ENCODE assay signal across 1 cellular context in genomic region chr12:108753969-108754368, GRCh38.
TF ChIP-seq lines count a peak whose summit lies in the region.

No MANE protein-coding gene starts in this region.

TF ChIP-seq in HepG2, 621 proteins besides CTCF, POLR2A, EP300 and RAD21 (continued from another document):
- TF ChIP-seq, protein P1, sequence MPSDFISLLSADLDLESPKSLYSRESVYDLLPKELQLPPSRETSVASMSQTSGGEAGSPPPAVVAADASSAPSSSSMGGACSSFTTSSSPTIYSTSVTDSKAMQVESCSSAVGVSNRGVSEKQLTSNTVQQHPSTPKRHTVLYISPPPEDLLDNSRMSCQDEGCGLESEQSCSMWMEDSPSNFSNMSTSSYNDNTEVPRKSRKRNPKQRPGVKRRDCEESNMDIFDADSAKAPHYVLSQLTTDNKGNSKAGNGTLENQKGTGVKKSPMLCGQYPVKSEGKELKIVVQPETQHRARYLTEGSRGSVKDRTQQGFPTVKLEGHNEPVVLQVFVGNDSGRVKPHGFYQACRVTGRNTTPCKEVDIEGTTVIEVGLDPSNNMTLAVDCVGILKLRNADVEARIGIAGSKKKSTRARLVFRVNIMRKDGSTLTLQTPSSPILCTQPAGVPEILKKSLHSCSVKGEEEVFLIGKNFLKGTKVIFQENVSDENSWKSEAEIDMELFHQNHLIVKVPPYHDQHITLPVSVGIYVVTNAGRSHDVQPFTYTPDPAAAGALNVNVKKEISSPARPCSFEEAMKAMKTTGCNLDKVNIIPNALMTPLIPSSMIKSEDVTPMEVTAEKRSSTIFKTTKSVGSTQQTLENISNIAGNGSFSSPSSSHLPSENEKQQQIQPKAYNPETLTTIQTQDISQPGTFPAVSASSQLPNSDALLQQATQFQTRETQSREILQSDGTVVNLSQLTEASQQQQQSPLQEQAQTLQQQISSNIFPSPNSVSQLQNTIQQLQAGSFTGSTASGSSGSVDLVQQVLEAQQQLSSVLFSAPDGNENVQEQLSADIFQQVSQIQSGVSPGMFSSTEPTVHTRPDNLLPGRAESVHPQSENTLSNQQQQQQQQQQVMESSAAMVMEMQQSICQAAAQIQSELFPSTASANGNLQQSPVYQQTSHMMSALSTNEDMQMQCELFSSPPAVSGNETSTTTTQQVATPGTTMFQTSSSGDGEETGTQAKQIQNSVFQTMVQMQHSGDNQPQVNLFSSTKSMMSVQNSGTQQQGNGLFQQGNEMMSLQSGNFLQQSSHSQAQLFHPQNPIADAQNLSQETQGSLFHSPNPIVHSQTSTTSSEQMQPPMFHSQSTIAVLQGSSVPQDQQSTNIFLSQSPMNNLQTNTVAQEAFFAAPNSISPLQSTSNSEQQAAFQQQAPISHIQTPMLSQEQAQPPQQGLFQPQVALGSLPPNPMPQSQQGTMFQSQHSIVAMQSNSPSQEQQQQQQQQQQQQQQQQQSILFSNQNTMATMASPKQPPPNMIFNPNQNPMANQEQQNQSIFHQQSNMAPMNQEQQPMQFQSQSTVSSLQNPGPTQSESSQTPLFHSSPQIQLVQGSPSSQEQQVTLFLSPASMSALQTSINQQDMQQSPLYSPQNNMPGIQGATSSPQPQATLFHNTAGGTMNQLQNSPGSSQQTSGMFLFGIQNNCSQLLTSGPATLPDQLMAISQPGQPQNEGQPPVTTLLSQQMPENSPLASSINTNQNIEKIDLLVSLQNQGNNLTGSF (CRISPR knock-in tag; IDR thresholded peaks at IDR 0.05), result no peak
- TF ChIP-seq, protein P2, sequence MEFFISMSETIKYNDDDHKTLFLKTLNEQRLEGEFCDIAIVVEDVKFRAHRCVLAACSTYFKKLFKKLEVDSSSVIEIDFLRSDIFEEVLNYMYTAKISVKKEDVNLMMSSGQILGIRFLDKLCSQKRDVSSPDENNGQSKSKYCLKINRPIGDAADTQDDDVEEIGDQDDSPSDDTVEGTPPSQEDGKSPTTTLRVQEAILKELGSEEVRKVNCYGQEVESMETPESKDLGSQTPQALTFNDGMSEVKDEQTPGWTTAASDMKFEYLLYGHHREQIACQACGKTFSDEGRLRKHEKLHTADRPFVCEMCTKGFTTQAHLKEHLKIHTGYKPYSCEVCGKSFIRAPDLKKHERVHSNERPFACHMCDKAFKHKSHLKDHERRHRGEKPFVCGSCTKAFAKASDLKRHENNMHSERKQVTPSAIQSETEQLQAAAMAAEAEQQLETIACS (CRISPR knock-in tag; IDR thresholded peaks at IDR 0.05), result no peak
- TF ChIP-seq ZNF629 (CRISPR knock-in tag; conservative IDR thresholded peaks at IDR 0.05), result peak; percentile 70
TF ChIP-seq in HepG2: peak in this region for 1.
